Comparison of ENCODE assay signal across 18 cellular contexts in genomic region chr22:50087646-50088045, GRCh38. TPM values are rescaled to one million over a fixed set of nuclear protein-coding genes. Genes with fewer than 3 reads are reported as not detected.
A peak's percentile ranks its signal among the peaks of the same experiment; 100 is the strongest.
DNase-seq lines count a peak whose midpoint lies in the region; ATAC-seq, FAIRE-seq and TF ChIP-seq lines count a peak whose summit lies in the region.
"Had no signal": no experiment of that assay in that cellular context is flagged by ENCODE, and none has a peak within 500 bp of the region (broad histone marks: within the 10 kb centered on the region; RNA-seq: fewer than 3 reads in every experiment).

No MANE protein-coding gene starts in this region.

- H3K9ac ChIP-seq in neural progenitor cell (no peak overlapping the region), mesenchymal stem cell (ENCODE audit: low read length) (no peak overlapping the region)

- H2BK120ac ChIP-seq in mesenchymal stem cell (ENCODE audit: low read depth, low read length), result no peak overlapping the region

- H4K20me1 ChIP-seq in neural progenitor cell (ENCODE audit: low read depth), result no peaks in the 10 kb centered on the region

- no peaks in the 10 kb centered on the region for H3K9me3 Mint-ChIP-seq in central memory CD8-positive, alpha-beta T cell
- H3K9me3 Mint-ChIP-seq in neural progenitor cell, result peaks cover 18% of the 10 kb centered on the region
- H3K9me3 Mint-ChIP-seq: CD8-positive, alpha-beta memory T cell had no signal

- H3K4me1 ChIP-seq in neural progenitor cell (no peaks in the 10 kb centered on the region), mesenchymal stem cell (ENCODE audit: control insufficient read depth, insufficient read depth, low read depth, low read length) (peaks cover 2% of the 10 kb centered on the region)
- H3K4me1 ChIP-seq: A549, HAP-1 had no signal

- 88% methylated on average over 12 of the region's 12 CpGs for WGBS in mesenchymal stem cell

- H4K91ac ChIP-seq in mesenchymal stem cell (ENCODE audit: low read length), result no peak overlapping the region

- in situ Hi-C loops in GM13976 (cut with MboI; ENCODE audit: low sequenced_read_pairs, unreplicated experiment), result no loop called here

- no peak overlapping the region for H3K4me3 Mint-ChIP-seq in central memory CD8-positive, alpha-beta T cell
- peak overlapping the region; percentile 61 for H3K4me3 Mint-ChIP-seq in neural progenitor cell

- TF ChIP-seq CTCF in GM13976 (IDR thresholded peaks at IDR 0.05; ENCODE audit: borderline replicate concordance, control extremely low read depth, extremely low read depth, insufficient read depth, missing control alignments), result no peak
- no peak for TF ChIP-seq CTCF in neural progenitor cell (IDR thresholded peaks at IDR 0.05)

- no peak overlapping the region for H2AK5ac ChIP-seq in mesenchymal stem cell (ENCODE audit: low read length, severe bottlenecking)

- H2AFZ ChIP-seq in neural progenitor cell (replicated peaks) (no peak overlapping the region), mesenchymal stem cell (ENCODE audit: low read depth, low read length) (no peak overlapping the region)

- H4K8ac ChIP-seq in mesenchymal stem cell (ENCODE audit: low read length), result no peak overlapping the region

- no peaks in the 10 kb centered on the region for H3K79me2 ChIP-seq in neural progenitor cell (ENCODE audit: low read depth)

- H3K36me3 Mint-ChIP-seq in central memory CD8-positive, alpha-beta T cell (ENCODE audit: insufficient read depth), result peaks cover 1% of the 10 kb centered on the region
- H3K36me3 Mint-ChIP-seq in neural progenitor cell, result no peaks in the 10 kb centered on the region
- H3K36me3 Mint-ChIP-seq: CD8-positive, alpha-beta memory T cell had no signal

- H3K9me3 ChIP-seq in neural progenitor cell (ENCODE audit: low read depth) (no peaks in the 10 kb centered on the region), mesenchymal stem cell (ENCODE audit: control insufficient read depth, low read length) (no peaks in the 10 kb centered on the region)
- H3K9me3 ChIP-seq: A549, Caco-2 had no signal

- H3K4ac ChIP-seq in mesenchymal stem cell (ENCODE audit: low read depth in 1 of 2, low read length in 2 of 2), result no peak overlapping the region

- no peak for ATAC-seq in central memory CD8-positive, alpha-beta T cell (replicated peaks; ENCODE audit: extremely low read depth, poor library complexity, severe bottlenecking)
- ATAC-seq in GM18502 (IDR thresholded peaks at IDR 0.05; ENCODE audit: poor library complexity, unreplicated experiment), result no peak
- ATAC-seq: A549, HepG2 had no signal

- no peak overlapping the region for H2BK12ac ChIP-seq in mesenchymal stem cell (ENCODE audit: low read length in 2 of 2)

- H3K4me1 Mint-ChIP-seq in central memory CD8-positive, alpha-beta T cell, result no peaks in the 10 kb centered on the region
- peaks cover 20% of the 10 kb centered on the region for H3K4me1 Mint-ChIP-seq in neural progenitor cell

- peaks cover 9% of the 10 kb centered on the region for H3K27me3 Mint-ChIP-seq in central memory CD8-positive, alpha-beta T cell
- H3K27me3 Mint-ChIP-seq in neural progenitor cell (ENCODE audit: insufficient read depth, low read depth), result peaks cover 16% of the 10 kb centered on the region

- H3K14ac ChIP-seq in mesenchymal stem cell (ENCODE audit: low read length in 2 of 2), result no peak overlapping the region

- H3K27me3 ChIP-seq in neural progenitor cell, result no peaks in the 10 kb centered on the region
- H3K27me3 ChIP-seq in mesenchymal stem cell (ENCODE audit: control insufficient read depth in 1 of 2, insufficient read depth in 1 of 2, low read length in 2 of 2), result peaks cover 12 to 50% of the 10 kb centered on the region in 2 experiments

- no peaks in the 10 kb centered on the region for H3F3A ChIP-seq in neural progenitor cell (ENCODE audit: low read depth)

- H3K23ac ChIP-seq in mesenchymal stem cell (ENCODE audit: low read length in 2 of 2), result no peak overlapping the region

- DNase-seq in GM13976 (ENCODE audit: low spot score) (peak; percentile 13), neural progenitor cell (ENCODE audit: low spot score) (no peak), urothelium cell line (ENCODE audit: low spot score) (peak; percentile 2), mesenchymal stem cell (no peak)
- DNase-seq in central memory CD8-positive, alpha-beta T cell (ENCODE audit: low spot score in 2 of 2), result no peak
- DNase-seq: Caco-2; CD8-positive, alpha-beta memory T cell; DND-41; GDM1 had no signal

- H2BK5ac ChIP-seq in mesenchymal stem cell (ENCODE audit: low read depth, low read length, poor library complexity, severe bottlenecking), result no peak overlapping the region

- no peak overlapping the region for H2BK15ac ChIP-seq in mesenchymal stem cell (ENCODE audit: low read depth, poor library complexity, severe bottlenecking)

- no peak overlapping the region for H3K4me2 ChIP-seq in neural progenitor cell
- no peak overlapping the region for H3K4me2 ChIP-seq in mesenchymal stem cell (ENCODE audit: low read length, poor library complexity, severe bottlenecking)
- H3K4me2 ChIP-seq: A549 had no signal

- no peak for FAIRE-seq in urothelium cell line (lab: Jason Lieb, UNC)
- FAIRE-seq: A549, GM12892, H1, HepG2, HTR-8/SVneo had no signal

- peak overlapping the region; percentile 52 for H3K27ac Mint-ChIP-seq in central memory CD8-positive, alpha-beta T cell (ENCODE audit: low read depth)
- no peak overlapping the region for H3K27ac Mint-ChIP-seq in neural progenitor cell

- H3K36me3 ChIP-seq in neural progenitor cell (no peaks in the 10 kb centered on the region), mesenchymal stem cell (ENCODE audit: control insufficient read depth in 1 of 2, insufficient read depth in 2 of 2, low read depth in 1 of 2, low read length in 2 of 2) (no peaks in the 10 kb centered on the region)
- H3K36me3 ChIP-seq: HAP-1 had no signal

- no peak overlapping the region for H3K27ac ChIP-seq in neural progenitor cell
- H3K27ac ChIP-seq in mesenchymal stem cell (ENCODE audit: low read length, poor library complexity, severe bottlenecking), result no peak overlapping the region
- H3K27ac ChIP-seq: A549 had no signal

- H3K79me1 ChIP-seq in mesenchymal stem cell (replicated peaks; ENCODE audit: low read length, poor library complexity, severe bottlenecking), result no peaks in the 10 kb centered on the region

- H3K18ac ChIP-seq in mesenchymal stem cell (ENCODE audit: low read depth in 1 of 2, low read length in 2 of 2), result no peak overlapping the region

- H3K4me3 ChIP-seq in neural progenitor cell (no peak overlapping the region), mesenchymal stem cell (ENCODE audit: insufficient read depth in 1 of 2, low read depth in 1 of 2, low read length in 2 of 2) (no peak overlapping the region)
- H3K4me3 ChIP-seq: A549, HAP-1 had no signal

RNA-seq across cellular contexts. Expression of gene MOV10L1, which starts 2.2 kb away (rescaled TPM):
- 0.99 TPM in 1 of 2 replicates, not detected in the other for total RNA-seq in neural progenitor cell (ENCODE audit: low replicate concordance)
- 1.5 TPM for polyA plus RNA-seq in mesenchymal stem cell (2013, experiment 1 of 2)
- polyA plus RNA-seq in mesenchymal stem cell (2013, experiment 2 of 2), result 1.5 TPM
- total RNA-seq: Caco-2; CD8-positive, alpha-beta memory T cell; H1 had no signal
- polyA plus RNA-seq: CD8-positive, alpha-beta memory T cell had no signal

RNA-seq across cellular contexts. Expression of gene MLC1, which starts 2.4 kb away (rescaled TPM):
- not detected in 2 replicates for total RNA-seq in neural progenitor cell (ENCODE audit: low replicate concordance)
- 0.03 TPM for polyA plus RNA-seq in mesenchymal stem cell (2013, experiment 1 of 2)
- not detected for polyA plus RNA-seq in mesenchymal stem cell (2013, experiment 2 of 2)
- total RNA-seq: H1, HepG2 had no signal
- polyA plus RNA-seq: A549, HepG2 had no signal

RNA-seq across cellular contexts. Expression of gene TTLL8, which starts 29.5 kb away (rescaled TPM):
- total RNA-seq in neural progenitor cell (ENCODE audit: low replicate concordance), result not detected in 2 replicates
- not detected for polyA plus RNA-seq in mesenchymal stem cell (2013, experiment 1 of 2)
- polyA plus RNA-seq in mesenchymal stem cell (2013, experiment 2 of 2), result not detected
- total RNA-seq: Caco-2; CD8-positive, alpha-beta memory T cell; H1; HepG2 had no signal
- polyA plus RNA-seq: A549; AG04450; BJ; CD8-positive, alpha-beta memory T cell; H1; HepG2 had no signal

Comparison
In these comparisons a context has a peak if more than half of its experiments do, and no peak if none do; other contexts are left out.
1. DNase-seq: peak in GM13976 (single experiment) and urothelium cell line (single experiment); none in central memory CD8-positive, alpha-beta T cell (0 of 2), neural progenitor cell (single experiment) and mesenchymal stem cell (single experiment).